In genomic region chr1:109980324-109981127, GRCh38 we compare ENCODE assay signal across 9 cellular contexts. TPM values are rescaled to one million over a fixed set of nuclear protein-coding genes. Genes with fewer than 3 reads are reported as not detected.
A peak's percentile ranks its signal among the peaks of the same experiment; 100 is the strongest.
DNase-seq lines count a peak whose midpoint lies in the region; ATAC-seq and TF ChIP-seq lines count a peak whose summit lies in the region.
"Had no signal": no experiment of that assay in that cellular context is flagged by ENCODE, and none has a peak within 500 bp of the region (broad histone marks: within the 10 kb centered on the region; RNA-seq: fewer than 3 reads in every experiment).

No MANE protein-coding gene starts in this region.

- no peaks in the 10 kb centered on the region for H3K27me3 ChIP-seq in colonic mucosa

- ATAC-seq in HG03460 (IDR thresholded peaks at IDR 0.05; ENCODE audit: unreplicated experiment) (no peak), GM21390 (IDR thresholded peaks at IDR 0.05; ENCODE audit: unreplicated experiment) (no peak), GM18520 (IDR thresholded peaks at IDR 0.05; ENCODE audit: unreplicated experiment) (no peak)

- H3K9me3 ChIP-seq in colonic mucosa, result no peaks in the 10 kb centered on the region

- no peak overlapping the region for H3K27ac ChIP-seq in colonic mucosa

- no peak overlapping the region for H3K4me3 ChIP-seq in colonic mucosa
- no peak overlapping the region for H3K4me3 ChIP-seq in retinal pigment epithelial cell (ENCODE audit: low read length)
- H3K4me3 ChIP-seq: skin epidermis had no signal

- intact Hi-C loops in colonic mucosa (cut with DNase I), result loop anchor here (5.0 to 10.0 kb wide), 3 partner anchors 263 to 436 kb away; partner anchors contain the start of gene GNAI3

- no peak overlapping the region for H3K9ac ChIP-seq in colonic mucosa (ENCODE audit: low read depth in 2 of 2, low read length in 2 of 2)

- DNase-seq in NCI-H345 (lab: John Stamatoyannopoulos, UW) (peak; percentile 22), NCI-H345 treated with DMSO at 0.1 percent for 48 hours (lab: John Stamatoyannopoulos, UW; ENCODE audit: unreplicated experiment) (no peak), NCI-H69 (lab: John Stamatoyannopoulos, UW) (peak; percentile 60), colonic mucosa (peak; percentile 62), retinal pigment epithelial cell (ENCODE audit: low read depth) (no peak)

- TF ChIP-seq CTCF in colonic mucosa (IDR thresholded peaks at IDR 0.05) (peak; percentile 47), retinal pigment epithelial cell (conservative IDR thresholded peaks at IDR 0.05; ENCODE audit: low read depth, low read length) (peak; percentile 80)

- no peaks in the 10 kb centered on the region for H3K36me3 ChIP-seq in colonic mucosa

- peaks cover 11% of the 10 kb centered on the region for H3K4me1 ChIP-seq in colonic mucosa

RNA-seq across cellular contexts. Expression of gene AHCYL1, which starts 4.0 kb away (rescaled TPM):
- 100 to 1,000 TPM; 108 to 115 TPM for total RNA-seq in colonic mucosa

RNA-seq across cellular contexts. Expression of gene STRIP1, which starts 53.9 kb away (rescaled TPM):
- 10 to 100 TPM; 27.9 to 34.1 TPM for total RNA-seq in colonic mucosa

Comparison
In these comparisons a context has a peak if more than half of its experiments do, and no peak if none do; other contexts are left out.
1. DNase-seq: peak in NCI-H345 (single experiment), NCI-H69 (single experiment) and colonic mucosa (single experiment); none in NCI-H345 treated with DMSO at 0.1 percent for 48 hours (single experiment) and retinal pigment epithelial cell (single experiment).